ENCODE assay signal across 10 cellular contexts in the genomic region with DNA sequence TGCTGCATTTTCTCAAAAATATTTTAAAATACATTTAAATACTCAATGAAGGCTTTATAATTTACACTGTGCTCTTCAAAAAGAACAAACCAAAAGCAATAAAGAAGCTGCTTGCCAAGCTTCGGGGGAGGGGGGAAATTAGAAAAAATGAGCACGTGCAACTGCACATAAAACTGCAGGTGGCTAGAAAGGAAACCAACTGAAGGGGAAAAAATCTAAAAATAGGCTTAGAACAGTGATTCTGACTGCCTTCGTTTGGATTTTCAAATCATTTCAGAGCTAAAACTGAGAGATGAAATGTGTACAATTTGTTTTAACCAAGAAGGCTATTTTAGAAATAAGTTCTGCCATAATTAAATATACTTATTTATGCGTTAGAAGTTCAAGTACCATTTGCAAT.
DNase-seq lines count a peak whose midpoint lies in the region; ATAC-seq and FAIRE-seq lines count a peak whose summit lies in the region.
"Had no signal": no experiment of that assay in that cellular context is flagged by ENCODE, and none has a peak within 500 bp of the region (broad histone marks: within the 10 kb centered on the region; RNA-seq: fewer than 3 reads in every experiment).

No MANE protein-coding gene starts in this region.

- no peaks in the 10 kb centered on the region for H3K27me3 ChIP-seq in naive thymus-derived CD4-positive, alpha-beta T cell (ENCODE audit: control insufficient read depth in 2 of 2, insufficient read depth in 2 of 2, low read length in 2 of 2)
- H3K27me3 ChIP-seq: cardiac muscle cell had no signal

- intact Hi-C loops in naive thymus-derived CD4-positive, alpha-beta T cell (cut with micrococcal nuclease), result no loop called here
- intact Hi-C loops in activated CD4-positive, alpha-beta T cell treated with anti-CD3 and anti-CD28 coated beads, Interleukin-2, amount 10 ng/mL, durations not matched to agents 24 days and 14 days (cut with micrococcal nuclease), result no loop called here

- peaks cover 0 to 4% (median 0%) of the 10 kb centered on the region in 3 experiments for H3K9me3 ChIP-seq in naive thymus-derived CD4-positive, alpha-beta T cell (ENCODE audit: control insufficient read depth in 2 of 3, low read length in 3 of 3)

- H3K27ac Mint-ChIP-seq in activated CD4-positive, alpha-beta T cell treated with anti-CD3 and anti-CD28 coated beads, Interleukin-2, amount 10 ng/mL, durations not matched to agents 7 days and 5 days, result no peak overlapping the region
- H3K27ac Mint-ChIP-seq in naive thymus-derived CD4-positive, alpha-beta T cell, result peak overlapping the region in 5 of 9 donors; percentile 18 to 82 (median 54)
- no peak overlapping the region for H3K27ac Mint-ChIP-seq in activated CD4-positive, alpha-beta T cell treated with anti-CD3 and anti-CD28 coated beads, Interleukin-2, amount 10 ng/mL, durations not matched to agents 24 days and 14 days

- H3K4me3 ChIP-seq in naive thymus-derived CD4-positive, alpha-beta T cell (ENCODE audit: low read length), result no peak overlapping the region
- H3K4me3 ChIP-seq: cardiac muscle cell had no signal

- peak; percentile 48 for ATAC-seq in GM21529 (IDR thresholded peaks at IDR 0.05; ENCODE audit: unreplicated experiment)
- ATAC-seq in naive thymus-derived CD4-positive, alpha-beta T cell, result no peak

- peaks cover 43% of the 10 kb centered on the region for H3K36me3 Mint-ChIP-seq in activated CD4-positive, alpha-beta T cell treated with anti-CD3 and anti-CD28 coated beads, Interleukin-2, amount 10 ng/mL, durations not matched to agents 7 days and 5 days (ENCODE audit: low read depth)
- H3K36me3 Mint-ChIP-seq in naive thymus-derived CD4-positive, alpha-beta T cell, result peaks cover 6 to 28% (median 19%) of the 10 kb centered on the region in 5 donors
- peaks cover 27% of the 10 kb centered on the region for H3K36me3 Mint-ChIP-seq in activated CD4-positive, alpha-beta T cell treated with anti-CD3 and anti-CD28 coated beads, Interleukin-2, amount 10 ng/mL, durations not matched to agents 24 days and 14 days (ENCODE audit: low read depth)

- H3K9me3 Mint-ChIP-seq in activated CD4-positive, alpha-beta T cell treated with anti-CD3 and anti-CD28 coated beads, Interleukin-2, amount 10 ng/mL, durations not matched to agents 7 days and 5 days, result peaks cover 10% of the 10 kb centered on the region
- peaks cover 0 to 14% (median 7%) of the 10 kb centered on the region in 11 donors for H3K9me3 Mint-ChIP-seq in naive thymus-derived CD4-positive, alpha-beta T cell
- no peaks in the 10 kb centered on the region for H3K9me3 Mint-ChIP-seq in activated CD4-positive, alpha-beta T cell treated with anti-CD3 and anti-CD28 coated beads, Interleukin-2, amount 10 ng/mL, durations not matched to agents 24 days and 14 days

- no peak overlapping the region for H3K4me3 Mint-ChIP-seq in activated CD4-positive, alpha-beta T cell treated with anti-CD3 and anti-CD28 coated beads, Interleukin-2, amount 10 ng/mL, durations not matched to agents 7 days and 5 days
- peak overlapping the region; percentile 2 to 81 (median 53) for H3K4me3 Mint-ChIP-seq in naive thymus-derived CD4-positive, alpha-beta T cell
- no peak overlapping the region for H3K4me3 Mint-ChIP-seq in activated CD4-positive, alpha-beta T cell treated with anti-CD3 and anti-CD28 coated beads, Interleukin-2, amount 10 ng/mL, durations not matched to agents 24 days and 14 days

- no peak overlapping the region for H3K27ac ChIP-seq in naive thymus-derived CD4-positive, alpha-beta T cell (ENCODE audit: low read depth, low read length)
- H3K27ac ChIP-seq: cardiac muscle cell had no signal

- no peaks in the 10 kb centered on the region for H3K27me3 Mint-ChIP-seq in activated CD4-positive, alpha-beta T cell treated with anti-CD3 and anti-CD28 coated beads, Interleukin-2, amount 10 ng/mL, durations not matched to agents 7 days and 5 days
- no peaks in the 10 kb centered on the region for H3K27me3 Mint-ChIP-seq in naive thymus-derived CD4-positive, alpha-beta T cell
- H3K27me3 Mint-ChIP-seq in activated CD4-positive, alpha-beta T cell treated with anti-CD3 and anti-CD28 coated beads, Interleukin-2, amount 10 ng/mL, durations not matched to agents 24 days and 14 days, result no peaks in the 10 kb centered on the region

- no peaks in the 10 kb centered on the region for H3K36me3 ChIP-seq in naive thymus-derived CD4-positive, alpha-beta T cell (ENCODE audit: control insufficient read depth in 2 of 3, insufficient read depth in 3 of 3, low read length in 3 of 3)
- H3K36me3 ChIP-seq: cardiac muscle cell had no signal

- DNase-seq in activated CD4-positive, alpha-beta T cell treated with anti-CD3 and anti-CD28 coated beads, Interleukin-2, amount 10 ng/mL, durations not matched to agents 7 days and 5 days, result peak; percentile 15
- no peak for DNase-seq in activated CD4-positive, alpha-beta T cell treated with anti-CD3 and anti-CD28 coated beads, Interleukin-2, amount 50 U/mL, for 48 hours
- DNase-seq in NAMALWA (ENCODE audit: low spot score) (peak; percentile 96), urothelium cell line (ENCODE audit: low spot score) (no peak)
- peak in 7 of 9 donors; percentile 27 to 48 (median 39) for DNase-seq in naive thymus-derived CD4-positive, alpha-beta T cell
- no peak for DNase-seq in activated CD8-positive, alpha-beta memory T cell treated with anti-CD3 and anti-CD28 coated beads, Interleukin-2, amount 50 U/mL, for 4 hours
- DNase-seq in activated CD4-positive, alpha-beta T cell treated with anti-CD3 and anti-CD28 coated beads, Interleukin-2, amount 10 ng/mL, durations not matched to agents 24 days and 14 days, result no peak
- DNase-seq: hippocampal formation had no signal

- FAIRE-seq in urothelium cell line (lab: Jason Lieb, UNC), result no peak

- CTCF ChIA-PET in activated CD4-positive, alpha-beta T cell treated with anti-CD3 and anti-CD28 coated beads, Interleukin-2, amount 10 ng/mL, durations not matched to agents 7 days and 5 days (lab: Charles Lee), result interaction anchor here (1.5 kb wide), 1 partner anchor 19 kb away, joined by 4 read pairs; no protein-coding TSS in a partner anchor
- CTCF ChIA-PET in naive thymus-derived CD4-positive, alpha-beta T cell (lab: Charles Lee), result no interaction called here

- H3K4me1 ChIP-seq in naive thymus-derived CD4-positive, alpha-beta T cell (ENCODE audit: control insufficient read depth in 2 of 2, insufficient read depth in 2 of 2, low read length in 2 of 2), result peaks cover 18 to 20% of the 10 kb centered on the region in 2 donors

- H3K4me1 Mint-ChIP-seq in activated CD4-positive, alpha-beta T cell treated with anti-CD3 and anti-CD28 coated beads, Interleukin-2, amount 10 ng/mL, durations not matched to agents 7 days and 5 days, result peaks cover 30% of the 10 kb centered on the region
- peaks cover 27 to 81% (median 72%) of the 10 kb centered on the region in 7 donors for H3K4me1 Mint-ChIP-seq in naive thymus-derived CD4-positive, alpha-beta T cell
- peaks cover 24% of the 10 kb centered on the region for H3K4me1 Mint-ChIP-seq in activated CD4-positive, alpha-beta T cell treated with anti-CD3 and anti-CD28 coated beads, Interleukin-2, amount 10 ng/mL, durations not matched to agents 24 days and 14 days

- POLR2A ChIA-PET in activated CD4-positive, alpha-beta T cell treated with anti-CD3 and anti-CD28 coated beads, Interleukin-2, amount 10 ng/mL, durations not matched to agents 7 days and 5 days (lab: Charles Lee), result no interaction called here
- POLR2A ChIA-PET in naive thymus-derived CD4-positive, alpha-beta T cell (lab: Charles Lee), result no interaction called here

Comparison
In these comparisons a context has a peak if more than half of its experiments do, and no peak if none do; other contexts are left out.
1. DNase-seq: peak in activated CD4-positive, alpha-beta T cell treated with anti-CD3 and anti-CD28 coated beads, Interleukin-2, amount 10 ng/mL, durations not matched to agents 7 days and 5 days (single experiment), NAMALWA (single experiment) and naive thymus-derived CD4-positive, alpha-beta T cell (7 of 9); none in activated CD4-positive, alpha-beta T cell treated with anti-CD3 and anti-CD28 coated beads, Interleukin-2, amount 50 U/mL, for 48 hours (0 of 2), activated CD8-positive, alpha-beta memory T cell treated with anti-CD3 and anti-CD28 coated beads, Interleukin-2, amount 50 U/mL, for 4 hours (single experiment), urothelium cell line (single experiment) and activated CD4-positive, alpha-beta T cell treated with anti-CD3 and anti-CD28 coated beads, Interleukin-2, amount 10 ng/mL, durations not matched to agents 24 days and 14 days (single experiment).
2. H3K27ac Mint-ChIP-seq: peak in naive thymus-derived CD4-positive, alpha-beta T cell (5 of 9); none in activated CD4-positive, alpha-beta T cell treated with anti-CD3 and anti-CD28 coated beads, Interleukin-2, amount 10 ng/mL, durations not matched to agents 7 days and 5 days (single experiment) and activated CD4-positive, alpha-beta T cell treated with anti-CD3 and anti-CD28 coated beads, Interleukin-2, amount 10 ng/mL, durations not matched to agents 24 days and 14 days (single experiment).
3. H3K4me3 Mint-ChIP-seq: peak in naive thymus-derived CD4-positive, alpha-beta T cell (10 of 10); none in activated CD4-positive, alpha-beta T cell treated with anti-CD3 and anti-CD28 coated beads, Interleukin-2, amount 10 ng/mL, durations not matched to agents 7 days and 5 days (single experiment) and activated CD4-positive, alpha-beta T cell treated with anti-CD3 and anti-CD28 coated beads, Interleukin-2, amount 10 ng/mL, durations not matched to agents 24 days and 14 days (single experiment).